Comparison of ENCODE assay signal across 22 cellular contexts in genomic region chr10:118926018-118926417, GRCh38.
DNase-seq lines count a peak whose midpoint lies in the region; ATAC-seq lines count a peak whose summit lies in the region.
"Had no signal": no experiment of that assay in that cellular context is flagged by ENCODE, and none has a peak within 500 bp of the region (broad histone marks: within the 10 kb centered on the region; RNA-seq: fewer than 3 reads in every experiment).

No MANE protein-coding gene starts in this region.

- no peak overlapping the region for H2BK5ac ChIP-seq in neuronal stem cell (ENCODE audit: low read length)

- H3K23ac ChIP-seq in neuronal stem cell (ENCODE audit: low read depth, low read length, poor library complexity), result no peak overlapping the region

- no peak for ATAC-seq in activated CD8-positive, alpha-beta memory T cell treated with anti-CD3 and anti-CD28 coated beads, Interleukin-2, amount 10 ng/mL, durations not matched to agents 7 days and 5 days
- ATAC-seq: A549, Right ventricle myocardium inferior, SK-N-SH treated with all-trans-retinoic acid at 6 μM for 48 hours had no signal

- no peaks in the 10 kb centered on the region for H3K79me1 ChIP-seq in neuronal stem cell (ENCODE audit: low read depth, low read length)

- H2AK5ac ChIP-seq in neuronal stem cell (ENCODE audit: low read depth, low read length), result no peak overlapping the region

- no peak overlapping the region for H2BK120ac ChIP-seq in neuronal stem cell (ENCODE audit: low read depth, low read length)

- H4K91ac ChIP-seq in neuronal stem cell (ENCODE audit: low read depth, low read length, poor library complexity), result peak overlapping the region; percentile 38

- H3K36me3 ChIP-seq in neuronal stem cell (replicated peaks in 1 of 2; ENCODE audit: control insufficient read depth in 2 of 2, insufficient read depth in 2 of 2, low read length in 2 of 2), result no peaks in the 10 kb centered on the region
- H3K36me3 ChIP-seq: BLaER1 treated with 17β-estradiol and CSF1 and Interleukin-3, amounts not matched to agents 10 nM and 100 nM; SJCRH30 had no signal

- peak overlapping the region; percentile 65 for H3K18ac ChIP-seq in neuronal stem cell (ENCODE audit: low read length)

- no peak overlapping the region for H3K4me2 ChIP-seq in neuronal stem cell (ENCODE audit: insufficient read depth, low read length, poor library complexity, severe bottlenecking)
- H3K4me2 ChIP-seq: A549, PC-9 had no signal

- peak; percentile 21 for DNase-seq in activated CD8-positive, alpha-beta memory T cell treated with anti-CD3 and anti-CD28 coated beads, Interleukin-2, amount 10 ng/mL, durations not matched to agents 7 days and 5 days
- DNase-seq in activated CD8-positive, alpha-beta memory T cell treated with anti-CD3 and anti-CD28 coated beads, Interleukin-2, amount 50 U/mL, for 4 hours, result no peak
- DNase-seq in cerebellum (ENCODE audit: low spot score), result peak; percentile 27
- DNase-seq in neuronal stem cell (ENCODE audit: low spot score), result no peak
- DNase-seq in NCI-H2081 (lab: John Stamatoyannopoulos, UW), result no peak
- DNase-seq in activated CD4-positive, alpha-beta T cell treated with anti-CD3 and anti-CD28 coated beads, Interleukin-2, amount 50 U/mL, for 4 hours, result no peak
- DNase-seq in GDM1 (lab: John Stamatoyannopoulos, UW), result no peak
- DNase-seq: AML-193; CD4-positive, alpha-beta T cell; GF-D8; HCEC 1CT; KBM-7; MV-4-11; NCI-H1105 treated with DMSO at 0.1 percent for 48 hours; NCI-H146; NCI-H2029 treated with DMSO at 0.1 percent for 48 hours; PC-9; SJCRH30 had no signal

- H3K9ac ChIP-seq in neuronal stem cell (ENCODE audit: low read depth, low read length, poor library complexity), result no peak overlapping the region
- H3K9ac ChIP-seq: BLaER1 treated with 17β-estradiol and CSF1 and Interleukin-3, amounts not matched to agents 10 nM and 100 nM had no signal

- WGBS in neuronal stem cell (ENCODE audit: extremely low coverage in 2 of 2, insufficient read length in 2 of 2, insufficient replicate concordance in 1 of 2), 2 donors, result no CpG with 5 or more reads among the region's 3 CpGs

- no peak overlapping the region for H2BK12ac ChIP-seq in neuronal stem cell (ENCODE audit: low read length)

- peaks cover 29% of the 10 kb centered on the region for H3K27me3 Mint-ChIP-seq in activated CD8-positive, alpha-beta memory T cell treated with anti-CD3 and anti-CD28 coated beads, Interleukin-2, amount 10 ng/mL, durations not matched to agents 7 days and 5 days

- no peak overlapping the region for H2AFZ ChIP-seq in neuronal stem cell (ENCODE audit: low read length)
- H2AFZ ChIP-seq: PC-9 had no signal

- no peak overlapping the region for H3K4me3 ChIP-seq in neuronal stem cell (ENCODE audit: low read length in 2 of 2)
- H3K4me3 ChIP-seq: A549; BLaER1 treated with 17β-estradiol and CSF1 and Interleukin-3, amounts not matched to agents 10 nM and 100 nM; PC-9; SJCRH30 had no signal

- no peaks in the 10 kb centered on the region for H3K36me3 Mint-ChIP-seq in activated CD8-positive, alpha-beta memory T cell treated with anti-CD3 and anti-CD28 coated beads, Interleukin-2, amount 10 ng/mL, durations not matched to agents 7 days and 5 days

- no peak overlapping the region for H3K27ac ChIP-seq in neuronal stem cell (replicated peaks; ENCODE audit: low read length)
- H3K27ac ChIP-seq: A549, PC-9, SJCRH30 had no signal

- H3K4ac ChIP-seq in neuronal stem cell (ENCODE audit: low read length), result no peak overlapping the region

- CTCF ChIA-PET in activated CD8-positive, alpha-beta memory T cell treated with anti-CD3 and anti-CD28 coated beads, Interleukin-2, amount 10 ng/mL, durations not matched to agents 7 days and 5 days (lab: Charles Lee), result no interaction called here

- H4K8ac ChIP-seq in neuronal stem cell (ENCODE audit: low read depth, low read length), result no peak overlapping the region

- no peaks in the 10 kb centered on the region for H3K27me3 ChIP-seq in neuronal stem cell (ENCODE audit: control insufficient read depth in 3 of 3, insufficient read depth in 3 of 3, low read depth in 1 of 3, low read length in 3 of 3)
- H3K27me3 ChIP-seq: BLaER1 treated with 17β-estradiol and CSF1 and Interleukin-3, amounts not matched to agents 10 nM and 100 nM; SJCRH30 had no signal

- H3K4me1 Mint-ChIP-seq in activated CD8-positive, alpha-beta memory T cell treated with anti-CD3 and anti-CD28 coated beads, Interleukin-2, amount 10 ng/mL, durations not matched to agents 7 days and 5 days, result peaks cover 2% of the 10 kb centered on the region

- H3K27ac Mint-ChIP-seq in activated CD8-positive, alpha-beta memory T cell treated with anti-CD3 and anti-CD28 coated beads, Interleukin-2, amount 10 ng/mL, durations not matched to agents 7 days and 5 days, result no peak overlapping the region
- H3K27ac Mint-ChIP-seq: CD4-positive, alpha-beta T cell had no signal

- H3K9me3 ChIP-seq in neuronal stem cell (replicated peaks in 1 of 2; ENCODE audit: control insufficient read depth in 2 of 2, insufficient read depth in 1 of 2, low read depth in 1 of 2, low read length in 2 of 2), result peaks cover 0 to 3% of the 10 kb centered on the region in 2 donors

- H2BK15ac ChIP-seq in neuronal stem cell (ENCODE audit: low read length), result peak overlapping the region; percentile 16

- H3K14ac ChIP-seq in neuronal stem cell (ENCODE audit: low read length), result no peak overlapping the region

- H3K4me3 Mint-ChIP-seq in activated CD8-positive, alpha-beta memory T cell treated with anti-CD3 and anti-CD28 coated beads, Interleukin-2, amount 10 ng/mL, durations not matched to agents 7 days and 5 days, result no peak overlapping the region
- H3K4me3 Mint-ChIP-seq: CD4-positive, alpha-beta T cell had no signal

- H3K4me1 ChIP-seq in neuronal stem cell (ENCODE audit: control insufficient read depth in 2 of 2, insufficient read depth in 1 of 2, low read depth in 1 of 2, low read length in 2 of 2), result no peaks in the 10 kb centered on the region
- H3K4me1 ChIP-seq: A549, SJCRH30 had no signal

- H3K9me3 Mint-ChIP-seq in activated CD8-positive, alpha-beta memory T cell treated with anti-CD3 and anti-CD28 coated beads, Interleukin-2, amount 10 ng/mL, durations not matched to agents 7 days and 5 days (ENCODE audit: low read depth), result peaks cover 1% of the 10 kb centered on the region

Comparison
In these comparisons a context has a peak if more than half of its experiments do, and no peak if none do; other contexts are left out.
1. DNase-seq: peak in activated CD8-positive, alpha-beta memory T cell treated with anti-CD3 and anti-CD28 coated beads, Interleukin-2, amount 10 ng/mL, durations not matched to agents 7 days and 5 days (single experiment) and cerebellum (single experiment); none in activated CD8-positive, alpha-beta memory T cell treated with anti-CD3 and anti-CD28 coated beads, Interleukin-2, amount 50 U/mL, for 4 hours (single experiment), neuronal stem cell (single experiment), NCI-H2081 (0 of 2), activated CD4-positive, alpha-beta T cell treated with anti-CD3 and anti-CD28 coated beads, Interleukin-2, amount 50 U/mL, for 4 hours (0 of 2) and GDM1 (single experiment).